Comparison of ENCODE assay signal across 36 cellular contexts in genomic region chr2:26726229-26726628, GRCh38. TPM values are rescaled to one million over a fixed set of nuclear protein-coding genes. Genes with fewer than 3 reads are reported as not detected.
"Had no signal": no experiment of that assay in that cellular context is flagged by ENCODE, and none has a peak within 500 bp of the region (broad histone marks: within the 10 kb centered on the region; RNA-seq: fewer than 3 reads in every experiment).

No MANE protein-coding gene starts in this region.

- FAIRE-seq: astrocyte, bronchial epithelial cell, endometrium, endothelial cell of umbilical vein had no signal

- H3K36me3 Mint-ChIP-seq: activated CD4-positive, alpha-beta memory T cell treated with anti-CD3 and anti-CD28 coated beads for 36 hours; activated CD8-positive, alpha-beta memory T cell treated with anti-CD3 and anti-CD28 coated beads, Interleukin-2, amount 10 ng/mL, durations not matched to agents 7 days and 5 days; activated naive CD4-positive, alpha-beta T cell treated with anti-CD3 and anti-CD28 coated beads, Interleukin-2, amount 50 U/mL, for 24 hours; activated naive CD8-positive, alpha-beta T cell treated with anti-CD3 and anti-CD28 coated beads, Interleukin-2, amount 10 ng/mL, durations not matched to agents 7 days and 5 days had no signal

- H3K4me1 Mint-ChIP-seq: activated CD4-positive, alpha-beta T cell treated with anti-CD3 and anti-CD28 coated beads for 36 hours; activated CD4-positive, alpha-beta T cell treated with anti-CD3 and anti-CD28 coated beads, Interleukin-2, amount 10 ng/mL, durations not matched to agents 24 days and 14 days; activated CD8-positive, alpha-beta memory T cell treated with anti-CD3 and anti-CD28 coated beads, Interleukin-2, amount 10 ng/mL, durations not matched to agents 7 days and 5 days; activated naive CD4-positive, alpha-beta T cell treated with anti-CD3 and anti-CD28 coated beads, Interleukin-2, amount 50 U/mL, for 24 hours; activated naive CD8-positive, alpha-beta T cell treated with anti-CD3 and anti-CD28 coated beads, Interleukin-2, amount 10 ng/mL, durations not matched to agents 7 days and 5 days; central memory CD8-positive, alpha-beta T cell had no signal

- H3K4me3 ChIP-seq: esophagus squamous epithelium, heart left ventricle had no signal

- H3K9me3 Mint-ChIP-seq: activated CD4-positive, alpha-beta memory T cell treated with anti-CD3 and anti-CD28 coated beads for 36 hours; activated CD4-positive, alpha-beta T cell treated with anti-CD3 and anti-CD28 coated beads, Interleukin-2, amount 10 ng/mL, durations not matched to agents 24 days and 14 days; activated naive CD4-positive, alpha-beta T cell treated with anti-CD3 and anti-CD28 coated beads for 36 hours; activated naive CD4-positive, alpha-beta T cell treated with anti-CD3 and anti-CD28 coated beads, Interleukin-2, amount 50 U/mL, for 24 hours; activated naive CD8-positive, alpha-beta T cell treated with anti-CD3 and anti-CD28 coated beads, Interleukin-2, amount 10 ng/mL, durations not matched to agents 7 days and 5 days; activated T-helper 1 cell treated with anti-CD3 and anti-CD28 coated beads, Interleukin-12 subunit alpha, Interleukin-12 subunit beta, Interleukin-2, Interleukin-4 antibody, amounts not matched to agents 30 ng/mL and 10 ng/mL and 1 ng/mL, durations not matched to agents 14 hours and 24 hours and 36 hours; activated T-helper 2 cell treated with anti-CD3 and anti-CD28 coated beads, Interferon-gamma antibody, Interleukin-2, Interleukin-4, amounts not matched to agents 10 μg/mL and 5 μg/mL and 100 μg/mL, durations not matched to agents 14 hours and 24 hours and 36 hours; central memory CD8-positive, alpha-beta T cell had no signal

- H3K36me3 ChIP-seq: brain microvascular endothelial cell, esophagus squamous epithelium, heart left ventricle had no signal

- H3K27ac ChIP-seq: brain microvascular endothelial cell, epithelial cell of prostate had no signal

- H3K9me3 ChIP-seq: esophagus squamous epithelium, heart left ventricle had no signal

- H3K27ac Mint-ChIP-seq: activated CD4-positive, alpha-beta memory T cell treated with anti-CD3 and anti-CD28 coated beads for 36 hours; activated CD4-positive, alpha-beta T cell treated with anti-CD3 and anti-CD28 coated beads for 36 hours; activated CD4-positive, alpha-beta T cell treated with anti-CD3 and anti-CD28 coated beads, Interleukin-2, amount 10 ng/mL, durations not matched to agents 24 days and 14 days; activated CD8-positive, alpha-beta memory T cell treated with anti-CD3 and anti-CD28 coated beads, Interleukin-2, amount 10 ng/mL, durations not matched to agents 7 days and 5 days; activated CD8-positive, alpha-beta T cell treated with anti-CD3 and anti-CD28 coated beads, Interleukin-2, amount 10 ng/mL, durations not matched to agents 7 days and 5 days; activated naive CD4-positive, alpha-beta T cell treated with anti-CD3 and anti-CD28 coated beads for 36 hours; activated naive CD4-positive, alpha-beta T cell treated with anti-CD3 and anti-CD28 coated beads, Interleukin-2, amount 50 U/mL, for 24 hours; activated naive CD8-positive, alpha-beta T cell treated with anti-CD3 and anti-CD28 coated beads, Interleukin-2, amount 10 ng/mL, durations not matched to agents 7 days and 5 days; activated T-helper 1 cell treated with anti-CD3 and anti-CD28 coated beads, Interleukin-12 subunit alpha, Interleukin-12 subunit beta, Interleukin-2, Interleukin-4 antibody, amounts not matched to agents 30 ng/mL and 10 ng/mL and 1 ng/mL, durations not matched to agents 14 hours and 24 hours and 36 hours; activated T-helper 2 cell treated with anti-CD3 and anti-CD28 coated beads, Interferon-gamma antibody, Interleukin-2, Interleukin-4, amounts not matched to agents 10 μg/mL and 5 μg/mL and 100 μg/mL, durations not matched to agents 14 hours and 24 hours and 36 hours had no signal

- H3K4me3 Mint-ChIP-seq: activated CD4-positive, alpha-beta memory T cell treated with anti-CD3 and anti-CD28 coated beads for 36 hours; activated CD4-positive, alpha-beta T cell treated with anti-CD3 and anti-CD28 coated beads for 36 hours; activated CD4-positive, alpha-beta T cell treated with anti-CD3 and anti-CD28 coated beads, Interleukin-2, amount 10 ng/mL, durations not matched to agents 24 days and 14 days; activated CD8-positive, alpha-beta memory T cell treated with anti-CD3 and anti-CD28 coated beads, Interleukin-2, amount 10 ng/mL, durations not matched to agents 7 days and 5 days; activated CD8-positive, alpha-beta T cell treated with anti-CD3 and anti-CD28 coated beads, Interleukin-2, amount 10 ng/mL, durations not matched to agents 7 days and 5 days; activated naive CD4-positive, alpha-beta T cell treated with anti-CD3 and anti-CD28 coated beads for 36 hours; activated naive CD4-positive, alpha-beta T cell treated with anti-CD3 and anti-CD28 coated beads, Interleukin-2, amount 50 U/mL, for 24 hours; activated naive CD8-positive, alpha-beta T cell treated with anti-CD3 and anti-CD28 coated beads, Interleukin-2, amount 10 ng/mL, durations not matched to agents 7 days and 5 days; activated T-helper 1 cell treated with anti-CD3 and anti-CD28 coated beads, Interleukin-12 subunit alpha, Interleukin-12 subunit beta, Interleukin-2, Interleukin-4 antibody, amounts not matched to agents 30 ng/mL and 10 ng/mL and 1 ng/mL, durations not matched to agents 14 hours and 24 hours and 36 hours; central memory CD8-positive, alpha-beta T cell had no signal

- ATAC-seq: activated CD4-positive, alpha-beta T cell treated with anti-CD3 and anti-CD28 coated beads for 36 hours; activated CD8-positive, alpha-beta memory T cell treated with anti-CD3 and anti-CD28 coated beads, Interleukin-2, amount 10 ng/mL, durations not matched to agents 7 days and 5 days; activated CD8-positive, alpha-beta T cell treated with anti-CD3 and anti-CD28 coated beads, Interleukin-2, amount 10 ng/mL, durations not matched to agents 7 days and 5 days had no signal

- DNase-seq: activated CD4-positive, alpha-beta memory T cell treated with anti-CD3 and anti-CD28 coated beads for 36 hours; activated CD4-positive, alpha-beta T cell treated with anti-CD3 and anti-CD28 coated beads for 36 hours; activated CD4-positive, alpha-beta T cell treated with anti-CD3 and anti-CD28 coated beads, Interleukin-2, amount 10 ng/mL, durations not matched to agents 24 days and 14 days; activated CD4-positive, CD25-positive, alpha-beta regulatory T cell; activated CD4-positive, CD25-positive, alpha-beta regulatory T cell treated with anti-CD3 and anti-CD28 coated beads, Interleukin-2, amount 50 U/mL, for 72 hours; activated CD8-positive, alpha-beta memory T cell treated with anti-CD3 and anti-CD28 coated beads, Interleukin-2, amount 10 ng/mL, durations not matched to agents 7 days and 5 days; activated CD8-positive, alpha-beta memory T cell treated with anti-CD3 and anti-CD28 coated beads, Interleukin-2, amount 50 U/mL, for 4 hours; activated CD8-positive, alpha-beta T cell treated with anti-CD3 and anti-CD28 coated beads, Interleukin-2, amount 10 ng/mL, durations not matched to agents 7 days and 5 days; activated effector memory CD4-positive, alpha-beta T cell treated with anti-CD3 and anti-CD28 coated beads, Interleukin-2, amount 50 U/mL, for 16 hours; activated naive CD4-positive, alpha-beta T cell treated with anti-CD3 and anti-CD28 coated beads for 36 hours; activated naive CD8-positive, alpha-beta T cell treated with anti-CD3 and anti-CD28 coated beads, Interleukin-2, amount 10 ng/mL, durations not matched to agents 7 days and 5 days; activated T-cell treated with anti-CD3 and anti-CD28 coated beads, Interleukin-2, amount 50 U/mL, for 1 hour; activated T-cell treated with anti-CD3 and anti-CD28 coated beads, Interleukin-2, amount 50 U/mL, for 48 hours; amniotic stem cell; anterior cingulate cortex; brain microvascular endothelial cell; cortex of kidney; dermis blood vessel endothelial cell; effector CD4-positive, alpha-beta T cell; esophagus squamous epithelium; foreskin melanocyte; heart left ventricle; T-helper 2 cell had no signal

RNA-seq across cellular contexts. Expression of gene KCNK3, which starts 33.7 kb away (rescaled TPM):
- total RNA-seq: activated CD4-positive, alpha-beta memory T cell treated with anti-CD3 and anti-CD28 coated beads for 36 hours; activated CD4-positive, alpha-beta T cell treated with anti-CD3 and anti-CD28 coated beads for 36 hours; activated CD4-positive, alpha-beta T cell treated with anti-CD3 and anti-CD28 coated beads, Interleukin-2, amount 10 ng/mL, durations not matched to agents 24 days and 14 days; activated CD8-positive, alpha-beta memory T cell treated with anti-CD3 and anti-CD28 coated beads for 36 hours; activated CD8-positive, alpha-beta memory T cell treated with anti-CD3 and anti-CD28 coated beads, Interleukin-2, amount 10 ng/mL, durations not matched to agents 7 days and 5 days; activated CD8-positive, alpha-beta T cell treated with anti-CD3 and anti-CD28 coated beads, Interleukin-2, amount 10 ng/mL, durations not matched to agents 7 days and 5 days; activated naive CD4-positive, alpha-beta T cell treated with anti-CD3 and anti-CD28 coated beads for 36 hours; activated naive CD8-positive, alpha-beta T cell treated with anti-CD3 and anti-CD28 coated beads, Interleukin-2, amount 10 ng/mL, durations not matched to agents 7 days and 5 days; activated T-helper 1 cell treated with anti-CD3 and anti-CD28 coated beads, Interleukin-12 subunit alpha, Interleukin-12 subunit beta, Interleukin-2, Interleukin-4 antibody, amounts not matched to agents 30 ng/mL and 10 ng/mL and 1 ng/mL, durations not matched to agents 14 hours and 24 hours and 36 hours; activated T-helper 2 cell treated with anti-CD3 and anti-CD28 coated beads, Interferon-gamma antibody, Interleukin-2, Interleukin-4, amounts not matched to agents 10 μg/mL and 5 μg/mL and 100 μg/mL, durations not matched to agents 14 hours and 24 hours and 36 hours; bronchial epithelial cell; endothelial cell of umbilical vein; T-helper 1 cell treated with Interleukin-12 subunit alpha and Interleukin-12 subunit beta and Interleukin-4 antibody, amounts not matched to agents 30 ng/mL and 1 ng/mL, for 36 hours had no signal
- polyA plus RNA-seq: endothelial cell of umbilical vein, fibroblast of lung had no signal

RNA-seq across cellular contexts. Expression of gene CENPA, which starts 59.6 kb away (rescaled TPM):
- total RNA-seq: bronchial epithelial cell, cardiac septum had no signal
